In the genomic region with DNA sequence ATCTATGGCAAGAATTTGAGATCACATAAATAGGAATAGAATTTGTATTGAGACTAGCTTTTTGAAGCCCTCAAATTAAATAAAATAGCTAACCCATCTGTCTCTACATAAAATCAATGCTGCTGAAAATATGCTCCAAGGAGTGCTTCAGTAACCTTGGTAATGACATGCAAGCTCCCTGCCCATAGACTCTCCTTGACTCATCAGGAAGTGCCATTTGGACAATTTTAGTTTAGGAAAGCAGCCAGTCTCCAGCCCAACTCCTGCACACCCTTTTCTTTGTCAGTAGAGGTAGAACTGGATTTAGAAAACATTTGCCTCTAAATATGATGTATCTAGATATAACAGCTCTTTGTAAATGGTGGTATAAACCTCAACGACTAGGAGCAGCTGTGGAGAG, we compare ENCODE assay signal across 24 cellular contexts.
A peak's percentile ranks its signal among the peaks of the same experiment; 100 is the strongest.
DNase-seq lines count a peak whose midpoint lies in the region; ATAC-seq and TF ChIP-seq lines count a peak whose summit lies in the region.
"Had no signal": no experiment of that assay in that cellular context is flagged by ENCODE, and none has a peak within 500 bp of the region (broad histone marks: within the 10 kb centered on the region; RNA-seq: fewer than 3 reads in every experiment).

No MANE protein-coding gene starts in this region.

- H3K36me3 ChIP-seq in neuronal stem cell (replicated peaks in 1 of 2; ENCODE audit: control insufficient read depth in 2 of 2, insufficient read depth in 2 of 2, low read length in 2 of 2): no peaks in the 10 kb centered on the region
- H3K36me3 ChIP-seq: HAP-1, MG63, Peyer's patch had no signal

- peak overlapping the region; percentile 46 for H2AFZ ChIP-seq in neuronal stem cell (ENCODE audit: low read length)
- H2AFZ ChIP-seq: GM23248 had no signal

- H3K23ac ChIP-seq in neuronal stem cell (ENCODE audit: low read depth, low read length, poor library complexity): no peak overlapping the region

- peaks cover 6 to 18% of the 10 kb centered on the region in 2 donors for H3K9me3 ChIP-seq in neuronal stem cell (replicated peaks in 1 of 2; ENCODE audit: control insufficient read depth in 2 of 2, insufficient read depth in 1 of 2, low read depth in 1 of 2, low read length in 2 of 2)
- H3K9me3 ChIP-seq: HAP-1, MG63 had no signal

- WGBS in neuronal stem cell (ENCODE audit: extremely low coverage in 2 of 2, insufficient read length in 2 of 2, insufficient replicate concordance in 1 of 2), 2 donors: no CpG with 5 or more reads among the region's 1 CpG

- H3K4me3 ChIP-seq in epithelial cell of esophagus (ENCODE audit: low read length) (no peak overlapping the region), neuronal stem cell (ENCODE audit: low read length in 2 of 2) (no peak overlapping the region)
- H3K4me3 ChIP-seq: GM23248, HAP-1, MG63, Peyer's patch had no signal

- no peak overlapping the region for H2BK15ac ChIP-seq in neuronal stem cell (ENCODE audit: low read length)

- H2BK5ac ChIP-seq in neuronal stem cell (ENCODE audit: low read length): no peak overlapping the region

- H2BK120ac ChIP-seq in neuronal stem cell (ENCODE audit: low read depth, low read length): no peak overlapping the region

- no peak overlapping the region for H3K14ac ChIP-seq in neuronal stem cell (ENCODE audit: low read length)

- peaks cover 2% of the 10 kb centered on the region for H3K79me1 ChIP-seq in neuronal stem cell (ENCODE audit: low read depth, low read length)

- no peak overlapping the region for H3K4me2 ChIP-seq in neuronal stem cell (ENCODE audit: insufficient read depth, low read length, poor library complexity, severe bottlenecking)

- DNase-seq in DMS 273 (lab: John Stamatoyannopoulos, UW; ENCODE audit: unreplicated experiment) (peak; percentile 22), DMS 273 treated with DMSO at 0.1 percent for 48 hours (lab: John Stamatoyannopoulos, UW) (no peak), NCI-H446 treated with DMSO at 0.1 percent for 48 hours (lab: John Stamatoyannopoulos, UW) (peak; percentile 54), epithelial cell of esophagus (ENCODE audit: low read depth) (peak; percentile 54), neuronal stem cell (ENCODE audit: low spot score) (no peak), left colon (no peak), superior temporal gyrus (ENCODE audit: extremely low spot score) (no peak), occipital lobe (lab: John Stamatoyannopoulos, UW) (no peak)
- DNase-seq: AML-193; GDM1; GM23248; IMR-90; MG63; NCI-H1092; NCI-H187; NCI-H2171; NCI-H526 treated with DMSO at 0.1 percent for 48 hours; NK-92 treated with Interleukin-12 subunit alpha and Interleukin-12 subunit beta, amount 100 ng/mL, for 24 hours; Peyer's patch; Right ventricle myocardium superior; SW 1271 had no signal

- H2BK12ac ChIP-seq in neuronal stem cell (ENCODE audit: low read length): no peak overlapping the region

- no peak overlapping the region for H4K8ac ChIP-seq in neuronal stem cell (ENCODE audit: low read depth, low read length)

- no peaks in the 10 kb centered on the region for H3K27me3 ChIP-seq in neuronal stem cell (ENCODE audit: control insufficient read depth in 3 of 3, insufficient read depth in 3 of 3, low read depth in 1 of 3, low read length in 3 of 3)
- H3K27me3 ChIP-seq: MG63, Peyer's patch had no signal

- H3K9ac ChIP-seq in neuronal stem cell (ENCODE audit: low read depth, low read length, poor library complexity): no peak overlapping the region
- H3K9ac ChIP-seq: GM23248 had no signal

- H3K4ac ChIP-seq in neuronal stem cell (ENCODE audit: low read length): no peak overlapping the region

- no peak overlapping the region for H3K18ac ChIP-seq in neuronal stem cell (ENCODE audit: low read length)

- no peak for ATAC-seq in left colon

- H2AK5ac ChIP-seq in neuronal stem cell (ENCODE audit: low read depth, low read length): no peak overlapping the region

- no peak for TF ChIP-seq CTCF in epithelial cell of esophagus (IDR thresholded peaks at IDR 0.05; ENCODE audit: insufficient read depth, low read depth, low read length, missing control alignments)

- no peak overlapping the region for H3K27ac ChIP-seq in neuronal stem cell (replicated peaks; ENCODE audit: low read length)
- H3K27ac ChIP-seq: 22Rv1, GM23248, HL-60, Peyer's patch had no signal

- H4K91ac ChIP-seq in neuronal stem cell (ENCODE audit: low read depth, low read length, poor library complexity): no peak overlapping the region

- H3K4me1 ChIP-seq in neuronal stem cell (ENCODE audit: control insufficient read depth in 2 of 2, insufficient read depth in 1 of 2, low read depth in 1 of 2, low read length in 2 of 2): peaks cover 11 to 28% of the 10 kb centered on the region in 2 donors
- H3K4me1 ChIP-seq: HAP-1, Peyer's patch had no signal

- intact Hi-C loops in left colon (cut with DNase I, micrococcal nuclease): no loop called here

Comparison
In these comparisons a context has a peak if more than half of its experiments do, and no peak if none do; other contexts are left out.
1. DNase-seq: peak in DMS 273 (single experiment), NCI-H446 treated with DMSO at 0.1 percent for 48 hours (single experiment) and epithelial cell of esophagus (single experiment); none in DMS 273 treated with DMSO at 0.1 percent for 48 hours (single experiment), neuronal stem cell (single experiment), left colon (0 of 2), superior temporal gyrus (single experiment) and occipital lobe (single experiment).